ENCODE assay signal across 9 cellular contexts in genomic region chr17:66791337-66791736, GRCh38. TPM values are rescaled to one million over a fixed set of nuclear protein-coding genes. Genes with fewer than 3 reads are reported as not detected.
DNase-seq lines count a peak whose midpoint lies in the region; ATAC-seq lines count a peak whose summit lies in the region.
"Had no signal": no experiment of that assay in that cellular context is flagged by ENCODE, and none has a peak within 500 bp of the region (broad histone marks: within the 10 kb centered on the region; RNA-seq: fewer than 3 reads in every experiment).

No MANE protein-coding gene starts in this region.

- H3K4me3 ChIP-seq in H7 (ENCODE audit: insufficient read depth, low read depth, low read length) = no peak overlapping the region

- intact Hi-C loops in posterior cingulate gyrus (cut with DNase I) = no loop called here

- peak overlapping the region; percentile 47 for H3K27ac ChIP-seq in cingulate gyrus (ENCODE audit: low read depth, low read length)

- H3K36me3 ChIP-seq in H7 (replicated peaks; ENCODE audit: control insufficient read depth, insufficient read depth, low read length) = no peaks in the 10 kb centered on the region

- ATAC-seq in HG03521 (IDR thresholded peaks at IDR 0.05; ENCODE audit: unreplicated experiment) (no peak), HG03095 (IDR thresholded peaks at IDR 0.05; ENCODE audit: unreplicated experiment) (no peak)

- DNase-seq in H7 = peak; percentile 12
- peak; percentile 84 for DNase-seq in NOMO-1 treated with DMSO at 0.1 percent for 48 hours (lab: John Stamatoyannopoulos, UW; ENCODE audit: unreplicated experiment)
- DNase-seq in posterior cingulate gyrus = peak in 7 of 10 donors; percentile 36 to 90 (median 52)
- DNase-seq in NCI-H2171 treated with DMSO at 0.1 percent for 48 hours (lab: John Stamatoyannopoulos, UW) = no peak
- DNase-seq: NCI-H1436 treated with DMSO at 0.1 percent for 48 hours had no signal

- H3K27me3 ChIP-seq in H7 (ENCODE audit: control insufficient read depth, insufficient read depth, low read length) = no peaks in the 10 kb centered on the region

RNA-seq across cellular contexts. Expression of gene CACNG5, which starts 43.6 kb away (rescaled TPM):
- total RNA-seq in H7 (2014; rRNA removed; shearing (Covaris generic)) = 1.4 and 2.0 TPM in 2 replicates
- total RNA-seq: liver had no signal
